Comparison of ENCODE assay signal across 1 cellular context in genomic region chr19:48170817-48171347, GRCh38.
TF ChIP-seq lines count a peak whose summit lies in the region.

No MANE protein-coding gene starts in this region.

TF ChIP-seq in H1, 55 proteins besides CTCF, POLR2A, EP300 and RAD21:
- TF ChIP-seq YY1 (IDR thresholded peaks at IDR 0.05; ENCODE audit: low read depth, low read length) (no peak), PHF8 (conservative IDR thresholded peaks at IDR 0.05; ENCODE audit: low read depth, low read length) (peak; percentile 48; the same call in 1 of the 2 replicates), RFX5 (IDR thresholded peaks at IDR 0.05; ENCODE audit: borderline replicate concordance, low read depth, low read length) (no peak), TCF12 (IDR thresholded peaks at IDR 0.05; ENCODE audit: low read depth, low read length) (0 out of 2 replicates have a peak, but pooled peaks have one; percentile 43), TEAD4 (IDR thresholded peaks at IDR 0.05; ENCODE audit: low read depth, low read length) (no peak), RBBP5 (IDR thresholded peaks at IDR 0.05; ENCODE audit: borderline replicate concordance, low read depth, low read length) (0 out of 2 replicates have a peak, but pooled peaks have one; percentile 12), HDAC2 (IDR thresholded peaks at IDR 0.05; ENCODE audit: borderline replicate concordance in 1 of 2, low read depth in 2 of 2, low read length in 2 of 2) (peak in 1 of 2 experiments; percentile 58; a peak in 1 of 4 replicates), NANOG (IDR thresholded peaks at IDR 0.05; ENCODE audit: insufficient read depth, low read depth, low read length, poor library complexity, severe bottlenecking) (no peak), SP2 (IDR thresholded peaks at IDR 0.05; ENCODE audit: low read length) (no peak), MAX (IDR thresholded peaks at IDR 0.05) (0 out of 2 replicates have a peak, but pooled peaks have one; percentile 5), SIN3A (conservative IDR thresholded peaks at IDR 0.05 in 1 of 2, IDR thresholded peaks at IDR 0.05 in 1 of 2; ENCODE audit: low read depth in 1 of 2, low read length in 2 of 2) (0 out of 4 replicates have a peak, but pooled peaks of 1 of the 2 experiments have one; percentile 14), FOSL1 (IDR thresholded peaks at IDR 0.05; ENCODE audit: insufficient read depth, low read depth, low read length) (no peak), TAF1 (IDR thresholded peaks at IDR 0.05; ENCODE audit: low read depth, low read length) (peak; percentile 2; the same call in 1 of the 2 replicates), MAFK (IDR thresholded peaks at IDR 0.05; ENCODE audit: low read depth, low read length) (no peak), TAF7 (optimal IDR thresholded peaks at IDR 0.05; ENCODE audit: borderline replicate concordance, low read depth, low read length) (no peak), CHD2 (IDR thresholded peaks at IDR 0.05; ENCODE audit: low read length) (no peak), TBP (IDR thresholded peaks at IDR 0.05; ENCODE audit: low read depth, low read length) (no peak), RXRA (IDR thresholded peaks at IDR 0.05; ENCODE audit: insufficient read depth, low read depth, low read length) (no peak), SUZ12 (IDR thresholded peaks at IDR 0.05; ENCODE audit: low read length) (no peak), SAP30 (IDR thresholded peaks at IDR 0.05; ENCODE audit: insufficient read depth, insufficient replicate concordance, low read length) (peak; percentile 50), POLR2AphosphoS5 (IDR thresholded peaks at IDR 0.05; ENCODE audit: low read depth, low read length) (peak; percentile 34; the same call in 1 of the 2 replicates), ASH2L (IDR thresholded peaks at IDR 0.05; ENCODE audit: low read length) (no peak), KDM5A (IDR thresholded peaks at IDR 0.05; ENCODE audit: low read length) (no peak)
